ENCODE assay signal across 1 cellular context in the genomic region with DNA sequence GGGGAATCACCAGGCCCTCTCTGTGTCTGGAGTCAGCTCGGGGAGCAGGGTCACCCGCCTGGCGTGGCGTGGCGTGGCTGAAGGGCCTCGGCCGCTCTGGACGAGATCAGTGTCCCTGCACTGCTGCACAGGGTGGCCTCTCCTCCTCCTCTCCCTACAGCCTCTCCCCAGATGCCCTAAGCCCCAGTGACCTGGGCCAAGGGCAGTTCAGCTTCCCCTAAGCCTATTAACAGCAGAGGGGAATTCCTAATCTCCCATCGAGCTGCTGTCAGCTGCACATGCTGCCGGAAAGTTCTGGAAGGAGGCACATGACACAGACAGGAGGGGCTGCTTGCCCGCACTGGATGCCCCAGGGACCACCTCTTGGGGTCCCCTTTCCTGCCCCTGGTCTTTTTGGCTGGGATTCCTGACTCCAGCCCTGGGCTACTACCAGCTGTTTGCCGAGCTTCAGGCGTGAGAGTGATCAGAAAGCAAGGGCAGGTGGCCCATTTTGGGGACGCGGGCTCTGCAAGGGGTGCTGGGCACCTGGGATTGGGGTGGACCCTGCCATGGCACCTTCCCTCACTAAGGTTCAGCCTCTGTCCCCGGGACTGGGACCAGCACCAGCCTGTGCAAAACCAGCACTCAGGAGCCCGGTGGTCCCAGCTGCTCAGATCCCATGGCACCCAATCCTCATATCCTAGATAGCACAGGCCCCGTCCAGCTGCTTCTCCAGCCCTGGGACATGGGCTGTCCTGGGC.
TF ChIP-seq lines count a peak whose summit lies in the region.

No MANE protein-coding gene starts in this region.

TF ChIP-seq in HepG2, 621 proteins besides CTCF, POLR2A, EP300 and RAD21 (continued from another document and continues in another):
- TF ChIP-seq, protein P1, sequence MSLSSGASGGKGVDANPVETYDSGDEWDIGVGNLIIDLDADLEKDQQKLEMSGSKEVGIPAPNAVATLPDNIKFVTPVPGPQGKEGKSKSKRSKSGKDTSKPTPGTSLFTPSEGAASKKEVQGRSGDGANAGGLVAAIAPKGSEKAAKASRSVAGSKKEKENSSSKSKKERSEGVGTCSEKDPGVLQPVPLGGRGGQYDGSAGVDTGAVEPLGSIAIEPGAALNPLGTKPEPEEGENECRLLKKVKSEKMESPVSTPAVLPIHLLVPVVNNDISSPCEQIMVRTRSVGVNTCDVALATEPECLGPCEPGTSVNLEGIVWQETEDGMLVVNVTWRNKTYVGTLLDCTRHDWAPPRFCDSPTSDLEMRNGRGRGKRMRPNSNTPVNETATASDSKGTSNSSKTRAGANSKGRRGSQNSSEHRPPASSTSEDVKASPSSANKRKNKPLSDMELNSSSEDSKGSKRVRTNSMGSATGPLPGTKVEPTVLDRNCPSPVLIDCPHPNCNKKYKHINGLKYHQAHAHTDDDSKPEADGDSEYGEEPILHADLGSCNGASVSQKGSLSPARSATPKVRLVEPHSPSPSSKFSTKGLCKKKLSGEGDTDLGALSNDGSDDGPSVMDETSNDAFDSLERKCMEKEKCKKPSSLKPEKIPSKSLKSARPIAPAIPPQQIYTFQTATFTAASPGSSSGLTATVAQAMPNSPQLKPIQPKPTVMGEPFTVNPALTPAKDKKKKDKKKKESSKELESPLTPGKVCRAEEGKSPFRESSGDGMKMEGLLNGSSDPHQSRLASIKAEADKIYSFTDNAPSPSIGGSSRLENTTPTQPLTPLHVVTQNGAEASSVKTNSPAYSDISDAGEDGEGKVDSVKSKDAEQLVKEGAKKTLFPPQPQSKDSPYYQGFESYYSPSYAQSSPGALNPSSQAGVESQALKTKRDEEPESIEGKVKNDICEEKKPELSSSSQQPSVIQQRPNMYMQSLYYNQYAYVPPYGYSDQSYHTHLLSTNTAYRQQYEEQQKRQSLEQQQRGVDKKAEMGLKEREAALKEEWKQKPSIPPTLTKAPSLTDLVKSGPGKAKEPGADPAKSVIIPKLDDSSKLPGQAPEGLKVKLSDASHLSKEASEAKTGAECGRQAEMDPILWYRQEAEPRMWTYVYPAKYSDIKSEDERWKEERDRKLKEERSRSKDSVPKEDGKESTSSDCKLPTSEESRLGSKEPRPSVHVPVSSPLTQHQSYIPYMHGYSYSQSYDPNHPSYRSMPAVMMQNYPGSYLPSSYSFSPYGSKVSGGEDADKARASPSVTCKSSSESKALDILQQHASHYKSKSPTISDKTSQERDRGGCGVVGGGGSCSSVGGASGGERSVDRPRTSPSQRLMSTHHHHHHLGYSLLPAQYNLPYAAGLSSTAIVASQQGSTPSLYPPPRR (CRISPR knock-in tag; IDR thresholded peaks at IDR 0.05; ENCODE audit: borderline replicate concordance), result 0 out of 2 replicates have a peak, but pooled peaks have one; percentile 32
- TF ChIP-seq, protein P2, sequence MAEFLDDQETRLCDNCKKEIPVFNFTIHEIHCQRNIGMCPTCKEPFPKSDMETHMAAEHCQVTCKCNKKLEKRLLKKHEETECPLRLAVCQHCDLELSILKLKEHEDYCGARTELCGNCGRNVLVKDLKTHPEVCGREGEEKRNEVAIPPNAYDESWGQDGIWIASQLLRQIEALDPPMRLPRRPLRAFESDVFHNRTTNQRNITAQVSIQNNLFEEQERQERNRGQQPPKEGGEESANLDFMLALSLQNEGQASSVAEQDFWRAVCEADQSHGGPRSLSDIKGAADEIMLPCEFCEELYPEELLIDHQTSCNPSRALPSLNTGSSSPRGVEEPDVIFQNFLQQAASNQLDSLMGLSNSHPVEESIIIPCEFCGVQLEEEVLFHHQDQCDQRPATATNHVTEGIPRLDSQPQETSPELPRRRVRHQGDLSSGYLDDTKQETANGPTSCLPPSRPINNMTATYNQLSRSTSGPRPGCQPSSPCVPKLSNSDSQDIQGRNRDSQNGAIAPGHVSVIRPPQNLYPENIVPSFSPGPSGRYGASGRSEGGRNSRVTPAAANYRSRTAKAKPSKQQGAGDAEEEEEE (CRISPR knock-in tag; IDR thresholded peaks at IDR 0.05; ENCODE audit: borderline replicate concordance), result no peak
- TF ChIP-seq PITX1 (CRISPR knock-in tag; IDR thresholded peaks at IDR 0.05) (peak; percentile 87), TBL1XR1 (IDR thresholded peaks at IDR 0.05; ENCODE audit: borderline replicate concordance, low read length, partially characterized antibody) (no peak), ZNF407 (CRISPR knock-in tag; IDR thresholded peaks at IDR 0.05; ENCODE audit: not compliant biosample characterization) (no peak), NR2F1 (CRISPR knock-in tag; IDR thresholded peaks at IDR 0.05) (peak in 1 of 2 experiments; percentile 49; a peak in 1 of 4 replicates), REL (CRISPR knock-in tag; conservative IDR thresholded peaks at IDR 0.05) (no peak), ZFP1 (CRISPR knock-in tag; IDR thresholded peaks at IDR 0.05) (no peak), HOXA9 (CRISPR knock-in tag; IDR thresholded peaks at IDR 0.05; ENCODE audit: borderline replicate concordance) (no peak), PHF5A (CRISPR knock-in tag; IDR thresholded peaks at IDR 0.05; ENCODE audit: low read depth, unreplicated experiment) (no peak), FOXO1 (CRISPR knock-in tag; IDR thresholded peaks at IDR 0.05) (no peak), ZNF598 (CRISPR knock-in tag; IDR thresholded peaks at IDR 0.05; ENCODE audit: borderline replicate concordance) (0 out of 2 replicates have a peak, but pooled peaks have one; percentile 24), TEAD3 (CRISPR knock-in tag; optimal IDR thresholded peaks at IDR 0.05; ENCODE audit: borderline replicate concordance) (peak; percentile 59), ZNF225 (CRISPR knock-in tag; IDR thresholded peaks at IDR 0.05) (no peak), SMAD3 (CRISPR knock-in tag; IDR thresholded peaks at IDR 0.05) (0 out of 2 replicates have a peak, but pooled peaks have one; percentile 24), ZKSCAN1 (IDR thresholded peaks at IDR 0.05; ENCODE audit: low read length) (no peak), ZNF256 (CRISPR knock-in tag; conservative IDR thresholded peaks at IDR 0.05) (no peak), FOXA3 (CRISPR knock-in tag; IDR thresholded peaks at IDR 0.05) (0 out of 2 replicates have a peak, but pooled peaks have one; percentile 15), KAT2B (IDR thresholded peaks at IDR 0.05; ENCODE audit: borderline replicate concordance, low read depth, low read length) (no peak), MED8 (CRISPR knock-in tag; IDR thresholded peaks at IDR 0.05; ENCODE audit: insufficient replicate concordance) (no peak), SNAI1 (CRISPR knock-in tag; IDR thresholded peaks at IDR 0.05; ENCODE audit: borderline replicate concordance) (no peak), FOXP1 (IDR thresholded peaks at IDR 0.05) (no peak), FOXP1 (CRISPR knock-in tag; IDR thresholded peaks at IDR 0.05) (no peak), ZSCAN31 (CRISPR knock-in tag; IDR thresholded peaks at IDR 0.05; ENCODE audit: low read depth) (no peak), ZNF335 (CRISPR knock-in tag; IDR thresholded peaks at IDR 0.05) (no peak), MYPOP (CRISPR knock-in tag; IDR thresholded peaks at IDR 0.05) (no peak), ZBTB43 (CRISPR knock-in tag; conservative IDR thresholded peaks at IDR 0.05) (no peak), TBP (CRISPR knock-in tag; IDR thresholded peaks at IDR 0.05) (no peak), ZSCAN21 (CRISPR knock-in tag; IDR thresholded peaks at IDR 0.05; ENCODE audit: borderline replicate concordance) (no peak), ZNF430 (CRISPR knock-in tag; IDR thresholded peaks at IDR 0.05) (0 out of 2 replicates have a peak, but pooled peaks have one; percentile 61), HOXD1 (CRISPR knock-in tag; IDR thresholded peaks at IDR 0.05) (no peak), SNAPC5 (CRISPR knock-in tag; IDR thresholded peaks at IDR 0.05; ENCODE audit: borderline replicate concordance) (no peak), SYNCRIP (IDR thresholded peaks at IDR 0.05; ENCODE audit: insufficient read depth, low read depth, low read length) (no peak), MAFK (conservative IDR thresholded peaks at IDR 0.05 in 1 of 2, IDR thresholded peaks at IDR 0.05 in 1 of 2; ENCODE audit: low read length in 2 of 2) (no peak), SATB2 (CRISPR knock-in tag; IDR thresholded peaks at IDR 0.05) (no peak), GATA4 (IDR thresholded peaks at IDR 0.05; ENCODE audit: borderline replicate concordance, low read depth) (no peak), RCOR2 (CRISPR knock-in tag; IDR thresholded peaks at IDR 0.05) (no peak), RORA (CRISPR knock-in tag; IDR thresholded peaks at IDR 0.05) (no peak), ZNF766 (CRISPR knock-in tag; IDR thresholded peaks at IDR 0.05; ENCODE audit: borderline replicate concordance) (peak; percentile 76; the same call in 1 of the 2 replicates)
- TF ChIP-seq, protein P3, sequence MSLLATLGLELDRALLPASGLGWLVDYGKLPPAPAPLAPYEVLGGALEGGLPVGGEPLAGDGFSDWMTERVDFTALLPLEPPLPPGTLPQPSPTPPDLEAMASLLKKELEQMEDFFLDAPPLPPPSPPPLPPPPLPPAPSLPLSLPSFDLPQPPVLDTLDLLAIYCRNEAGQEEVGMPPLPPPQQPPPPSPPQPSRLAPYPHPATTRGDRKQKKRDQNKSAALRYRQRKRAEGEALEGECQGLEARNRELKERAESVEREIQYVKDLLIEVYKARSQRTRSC (CRISPR knock-in tag; IDR thresholded peaks at IDR 0.05; ENCODE audit: low read depth), result 0 out of 2 replicates have a peak, but pooled peaks have one; percentile 42
- TF ChIP-seq, protein P4, sequence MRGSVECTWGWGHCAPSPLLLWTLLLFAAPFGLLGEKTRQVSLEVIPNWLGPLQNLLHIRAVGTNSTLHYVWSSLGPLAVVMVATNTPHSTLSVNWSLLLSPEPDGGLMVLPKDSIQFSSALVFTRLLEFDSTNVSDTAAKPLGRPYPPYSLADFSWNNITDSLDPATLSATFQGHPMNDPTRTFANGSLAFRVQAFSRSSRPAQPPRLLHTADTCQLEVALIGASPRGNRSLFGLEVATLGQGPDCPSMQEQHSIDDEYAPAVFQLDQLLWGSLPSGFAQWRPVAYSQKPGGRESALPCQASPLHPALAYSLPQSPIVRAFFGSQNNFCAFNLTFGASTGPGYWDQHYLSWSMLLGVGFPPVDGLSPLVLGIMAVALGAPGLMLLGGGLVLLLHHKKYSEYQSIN (CRISPR knock-in tag; IDR thresholded peaks at IDR 0.05; ENCODE audit: borderline replicate concordance), result no peak
